ENCODE assay signal across 15 cellular contexts in genomic region chr6:11714798-11715285, GRCh38.
A peak's percentile ranks its signal among the peaks of the same experiment; 100 is the strongest.
DNase-seq lines count a peak whose midpoint lies in the region; ATAC-seq, FAIRE-seq and TF ChIP-seq lines count a peak whose summit lies in the region.
"Had no signal": no experiment of that assay in that cellular context is flagged by ENCODE, and none has a peak within 500 bp of the region (broad histone marks: within the 10 kb centered on the region; RNA-seq: fewer than 3 reads in every experiment).

No MANE protein-coding gene starts in this region.

- ATAC-seq in GM12878: no peak
- ATAC-seq in stimulated activated naive CD8-positive, alpha-beta T cell treated with anti-CD3 and anti-CD28 coated beads, Interleukin-15, amount 100 ng/mL, for 72 hours: no peak
- ATAC-seq: lower lobe of right lung had no signal

- POLR2A ChIA-PET in GM12878 (lab: Charles Lee): interaction anchor here (0.5 to 7.8 kb wide), 9 partner anchors 8 to 485 kb away, joined by 3 to 69 read pairs (median 6); partner anchors contain the start of gene HIVEP1

- TF ChIP-seq EP300 in GM12878 (IDR thresholded peaks at IDR 0.05; ENCODE audit: borderline replicate concordance in 1 of 2, control insufficient read depth in 1 of 2, low read depth in 2 of 2, low read length in 2 of 2): no peak

- peak overlapping the region; percentile 49 for H2AFZ ChIP-seq in GM12878 (ENCODE audit: control insufficient read depth, low read depth, low read length)
- no peak overlapping the region for H2AFZ ChIP-seq in Karpas-422 (ENCODE audit: low read length)

- RAD21 ChIA-PET in GM12878 (lab: Charles Lee; ENCODE audit: unreplicated experiment): interaction anchor here (0.8 to 7.4 kb wide), 19 partner anchors 8 to 656 kb away, joined by 3 to 117 read pairs (median 5); partner anchors contain the start of genes EDN1 and HIVEP1

- H3K9me3 ChIP-seq in GM12878 (replicated peaks; ENCODE audit: control insufficient read depth, insufficient read depth, low read length) (no peaks in the 10 kb centered on the region; the same call in 2 of the 3 replicates), Karpas-422 (ENCODE audit: low read length) (no peaks in the 10 kb centered on the region)
- H3K9me3 ChIP-seq: esophagus muscularis mucosa, lower lobe of right lung had no signal

- H3K27ac ChIP-seq in GM12878 (ENCODE audit: control insufficient read depth, insufficient read depth): peak overlapping the region; percentile 75
- no peak overlapping the region for H3K27ac ChIP-seq in Karpas-422 (ENCODE audit: low read length)
- H3K27ac ChIP-seq: esophagus muscularis mucosa, lower lobe of right lung had no signal

- H3K4me1 Mint-ChIP-seq in activated naive CD4-positive, alpha-beta T cell treated with anti-CD3 and anti-CD28 coated beads for 36 hours (ENCODE audit: low read depth): peaks cover 80% of the 10 kb centered on the region
- H3K4me1 Mint-ChIP-seq in stimulated activated naive CD8-positive, alpha-beta T cell treated with anti-CD3 and anti-CD28 coated beads, Interleukin-15, amount 100 ng/mL, for 72 hours: peaks cover 94% of the 10 kb centered on the region

- intact Hi-C loops in activated naive CD4-positive, alpha-beta T cell treated with anti-CD3 and anti-CD28 coated beads for 36 hours (cut with micrococcal nuclease): loop anchor here (1.0 to 10.0 kb wide), 8 partner anchors 7 to 1720 kb away; partner anchors contain the start of gene SMIM13
- intact Hi-C loops in GM12878 (cut with micrococcal nuclease; ENCODE audit: unreplicated experiment): loop anchor here (1.0 to 5.0 kb wide), 6 partner anchors 8 to 642 kb away; partner anchors contain the start of genes EDN1 and HIVEP1

- CTCF ChIA-PET in activated naive CD4-positive, alpha-beta T cell treated with anti-CD3 and anti-CD28 coated beads for 36 hours (lab: Charles Lee): interaction anchor here (0.6 to 3.1 kb wide), 4 partner anchors 10 to 148 kb away, joined by 3 to 14 read pairs (median 4); no protein-coding TSS in a partner anchor
- CTCF ChIA-PET in GM12878 (lab: Yijun Ruan, JAX): interaction anchor here (0.5 to 6.3 kb wide), 11 partner anchors 8 to 575 kb away, joined by 3 to 56 read pairs (median 4); partner anchors contain the start of gene EDN1

- peak overlapping the region; percentile 44 for H3K4me3 Mint-ChIP-seq in activated naive CD4-positive, alpha-beta T cell treated with anti-CD3 and anti-CD28 coated beads for 36 hours
- peak overlapping the region; percentile 55 to 69 for H3K4me3 Mint-ChIP-seq in stimulated activated naive CD8-positive, alpha-beta T cell treated with anti-CD3 and anti-CD28 coated beads, Interleukin-15, amount 100 ng/mL, for 72 hours

- H3K27me3 ChIP-seq in GM12878 (replicated peaks in 1 of 2; ENCODE audit: control insufficient read depth in 2 of 2, insufficient read depth in 2 of 2, low read length in 1 of 2): no peaks in the 10 kb centered on the region
- no peaks in the 10 kb centered on the region for H3K27me3 ChIP-seq in Karpas-422 (ENCODE audit: low read length)
- H3K27me3 ChIP-seq: esophagus muscularis mucosa had no signal

- H3K27me3 Mint-ChIP-seq in activated naive CD4-positive, alpha-beta T cell treated with anti-CD3 and anti-CD28 coated beads for 36 hours (ENCODE audit: low read depth): no peaks in the 10 kb centered on the region
- no peaks in the 10 kb centered on the region for H3K27me3 Mint-ChIP-seq in stimulated activated naive CD8-positive, alpha-beta T cell treated with anti-CD3 and anti-CD28 coated beads, Interleukin-15, amount 100 ng/mL, for 72 hours
- H3K27me3 Mint-ChIP-seq: naive B cell had no signal

- TF ChIP-seq RAD21 in GM12878 (IDR thresholded peaks at IDR 0.05; ENCODE audit: insufficient read depth, low read depth, low read length): no peak

- BruUV-seq in GM12878 (replicated peaks; lab: Mats Ljungman, UMichigan): no TSS peak

- peak overlapping the region; percentile 97 for H3K27ac Mint-ChIP-seq in activated naive CD4-positive, alpha-beta T cell treated with anti-CD3 and anti-CD28 coated beads for 36 hours
- H3K27ac Mint-ChIP-seq in stimulated activated naive CD8-positive, alpha-beta T cell treated with anti-CD3 and anti-CD28 coated beads, Interleukin-15, amount 100 ng/mL, for 72 hours: peak overlapping the region in 1 of 2 donors; percentile 91

- DNase-seq in activated naive CD4-positive, alpha-beta T cell treated with anti-CD3 and anti-CD28 coated beads for 36 hours: no peak
- DNase-seq in activated naive CD4-positive, alpha-beta T cell treated with anti-CD3 and anti-CD28 coated beads, Interleukin-2, amount 50 U/mL, for 16 hours: no peak
- DNase-seq in NCI-H82 (lab: John Stamatoyannopoulos, UW) (peak; percentile 66), GM12878 (ENCODE audit: low read depth, low spot score) (no peak), NCI-H345 (lab: John Stamatoyannopoulos, UW) (no peak), Karpas-422 (no peak), NCI-H1417 treated with DMSO at 0.1 percent for 48 hours (lab: John Stamatoyannopoulos, UW) (no peak)
- DNase-seq in stimulated activated naive CD8-positive, alpha-beta T cell treated with anti-CD3 and anti-CD28 coated beads, Interleukin-15, amount 100 ng/mL, for 72 hours: no peak
- DNase-seq: lower lobe of right lung, naive B cell, NCI-H1105 treated with DMSO at 0.1 percent for 48 hours had no signal

- H3K4me2 ChIP-seq in GM12878 (ENCODE audit: control insufficient read depth, insufficient read depth) (peak overlapping the region; percentile 46), Karpas-422 (ENCODE audit: low read depth, low read length, poor library complexity, severe bottlenecking) (no peak overlapping the region)

- peaks cover 57% of the 10 kb centered on the region for H3K36me3 Mint-ChIP-seq in activated naive CD4-positive, alpha-beta T cell treated with anti-CD3 and anti-CD28 coated beads for 36 hours (ENCODE audit: low read depth)
- H3K36me3 Mint-ChIP-seq: naive B cell had no signal

- H3K9ac ChIP-seq in GM12878 (ENCODE audit: control insufficient read depth, insufficient read depth, low read length) (peak overlapping the region; percentile 11; the same call in 1 of the 2 replicates), Karpas-422 (ENCODE audit: low read length) (no peak overlapping the region)

- FAIRE-seq in GM12878 (lab: Jason Lieb, UNC): no peak
- FAIRE-seq: bronchial epithelial cell, D721Med, H54 had no signal

- SMC1A ChIA-PET in GM12878 (lab: Charles Lee; ENCODE audit: uncharacterized antibody, unreplicated experiment): interaction anchor here (0.7 to 9.7 kb wide), 24 partner anchors 8 to 640 kb away, joined by 3 to 151 read pairs (median 4); partner anchors contain the start of gene EDN1

- H3K36me3 ChIP-seq in GM12878 (ENCODE audit: control insufficient read depth in 2 of 2, insufficient read depth in 2 of 2, low read length in 1 of 2) (no peaks in the 10 kb centered on the region), Karpas-422 (ENCODE audit: insufficient read depth, low read length) (no peaks in the 10 kb centered on the region)
- H3K36me3 ChIP-seq: esophagus muscularis mucosa, lower lobe of right lung had no signal

- no peaks in the 10 kb centered on the region for H3K9me2 ChIP-seq in Karpas-422 (replicated peaks; ENCODE audit: insufficient read depth, low read length)

- in situ Hi-C loops in GM12878 (cut with MboI): loop anchor here (5.0 to 25.0 kb wide), 2 partner anchors 117 to 297 kb away; partner anchors contain the start of gene HIVEP1

- H3K9me3 Mint-ChIP-seq in activated naive CD4-positive, alpha-beta T cell treated with anti-CD3 and anti-CD28 coated beads for 36 hours: no peaks in the 10 kb centered on the region
- no peaks in the 10 kb centered on the region for H3K9me3 Mint-ChIP-seq in stimulated activated naive CD8-positive, alpha-beta T cell treated with anti-CD3 and anti-CD28 coated beads, Interleukin-15, amount 100 ng/mL, for 72 hours
- H3K9me3 Mint-ChIP-seq: naive B cell had no signal

- H4K20me1 ChIP-seq in GM12878 (ENCODE audit: control insufficient read depth, insufficient read depth) (no peaks in the 10 kb centered on the region), Karpas-422 (ENCODE audit: insufficient read depth, low read depth, low read length) (no peaks in the 10 kb centered on the region)

- H3K4me3 ChIP-seq in GM12878 (no peak overlapping the region), Karpas-422 (ENCODE audit: low read length) (no peak overlapping the region)
- H3K4me3 ChIP-seq: esophagus muscularis mucosa, lower lobe of right lung had no signal

- no peak for TF ChIP-seq CTCF in GM12878 (IDR thresholded peaks at IDR 0.05 in 2 of 3, conservative IDR thresholded peaks at IDR 0.05 in 1 of 3; ENCODE audit: control insufficient read depth in 2 of 3, extremely low read depth in 1 of 3, insufficient read depth in 1 of 3, low read depth in 3 of 3, low read length in 3 of 3)

- H3K4me1 ChIP-seq in GM12878 (ENCODE audit: control insufficient read depth, insufficient read depth, low read length) (peaks cover 45% of the 10 kb centered on the region), Karpas-422 (ENCODE audit: low read length) (no peaks in the 10 kb centered on the region)

- no peak for TF ChIP-seq POLR2A in GM12878 (IDR thresholded peaks at IDR 0.05; ENCODE audit: low read depth, low read length)

- H3K79me2 ChIP-seq in GM12878 (ENCODE audit: control insufficient read depth, insufficient read depth, low read length) (no peaks in the 10 kb centered on the region; the same call in 1 of the 2 replicates), Karpas-422 (ENCODE audit: low read length) (no peaks in the 10 kb centered on the region)

TF ChIP-seq in GM12878, 131 proteins besides CTCF, POLR2A, EP300 and RAD21 (continues in another document):
- TF ChIP-seq ZNF274 (IDR thresholded peaks at IDR 0.05; ENCODE audit: insufficient read depth, insufficient read length): no peak
- TF ChIP-seq ZBTB4 (CRISPR knock-in tag; IDR thresholded peaks at IDR 0.05): no peak
